1 cellular context compared by ENCODE assay signal in the genomic region with DNA sequence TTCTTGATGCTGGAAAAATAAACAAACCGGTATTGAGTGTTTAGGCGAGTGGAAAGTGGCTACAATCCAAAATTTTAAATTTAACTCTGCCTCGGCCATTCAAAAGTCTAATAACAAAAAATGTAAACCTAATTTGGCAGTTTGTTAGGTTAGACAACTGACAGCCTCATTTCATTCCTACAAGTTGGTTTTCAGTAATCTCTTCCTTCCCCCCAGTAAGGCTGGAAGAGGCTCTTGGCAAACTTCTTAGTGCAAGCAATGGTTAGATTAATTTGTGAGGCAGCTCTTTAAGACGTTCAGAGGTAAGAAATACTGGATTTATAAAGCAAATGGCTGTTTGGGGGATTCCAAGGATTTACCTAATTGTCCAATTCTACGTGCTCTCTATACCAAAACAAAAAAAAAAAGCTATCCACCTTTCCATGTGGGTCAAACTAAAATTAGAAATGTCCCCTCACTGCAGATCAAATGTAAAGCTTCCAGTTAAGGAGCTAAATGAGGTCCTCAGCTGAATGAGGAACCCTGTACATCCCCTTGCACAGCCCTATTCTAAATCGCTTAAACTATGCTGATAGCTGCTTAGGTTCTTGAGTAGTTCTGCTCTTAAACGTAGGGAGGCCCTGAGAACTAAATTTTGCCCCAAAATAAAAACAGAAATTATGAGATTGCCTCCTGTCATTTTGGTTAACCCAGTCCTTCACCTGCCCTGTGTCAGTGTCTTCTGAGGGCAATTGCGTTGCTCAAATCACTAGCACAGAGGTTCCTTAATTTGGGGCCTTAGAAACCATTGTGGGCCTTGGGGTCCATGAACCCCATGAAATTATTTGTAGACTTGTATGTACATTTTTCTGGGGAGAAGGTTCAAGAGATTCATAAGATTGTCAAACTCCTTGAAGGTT.
TF ChIP-seq lines count a peak whose summit lies in the region.

No MANE protein-coding gene starts in this region.

TF ChIP-seq in A549, 52 proteins besides CTCF, POLR2A, EP300 and RAD21:
- peak in 1 of 2 experiments; percentile 3; a peak in 3 of 5 replicates for TF ChIP-seq JUN (IDR thresholded peaks at IDR 0.05)
- TF ChIP-seq, protein P1, sequence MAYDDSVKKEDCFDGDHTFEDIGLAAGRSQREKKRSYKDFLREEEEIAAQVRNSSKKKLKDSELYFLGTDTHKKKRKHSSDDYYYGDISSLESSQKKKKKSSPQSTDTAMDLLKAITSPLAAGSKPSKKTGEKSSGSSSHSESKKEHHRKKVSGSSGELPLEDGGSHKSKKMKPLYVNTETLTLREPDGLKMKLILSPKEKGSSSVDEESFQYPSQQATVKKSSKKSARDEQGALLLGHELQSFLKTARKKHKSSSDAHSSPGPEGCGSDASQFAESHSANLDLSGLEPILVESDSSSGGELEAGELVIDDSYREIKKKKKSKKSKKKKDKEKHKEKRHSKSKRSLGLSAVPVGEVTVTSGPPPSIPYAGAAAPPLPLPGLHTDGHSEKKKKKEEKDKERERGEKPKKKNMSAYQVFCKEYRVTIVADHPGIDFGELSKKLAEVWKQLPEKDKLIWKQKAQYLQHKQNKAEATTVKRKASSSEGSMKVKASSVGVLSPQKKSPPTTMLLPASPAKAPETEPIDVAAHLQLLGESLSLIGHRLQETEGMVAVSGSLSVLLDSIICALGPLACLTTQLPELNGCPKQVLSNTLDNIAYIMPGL (CRISPR knock-in tag; IDR thresholded peaks at IDR 0.05; ENCODE audit: borderline replicate concordance) = no peak
